In the genomic region with DNA sequence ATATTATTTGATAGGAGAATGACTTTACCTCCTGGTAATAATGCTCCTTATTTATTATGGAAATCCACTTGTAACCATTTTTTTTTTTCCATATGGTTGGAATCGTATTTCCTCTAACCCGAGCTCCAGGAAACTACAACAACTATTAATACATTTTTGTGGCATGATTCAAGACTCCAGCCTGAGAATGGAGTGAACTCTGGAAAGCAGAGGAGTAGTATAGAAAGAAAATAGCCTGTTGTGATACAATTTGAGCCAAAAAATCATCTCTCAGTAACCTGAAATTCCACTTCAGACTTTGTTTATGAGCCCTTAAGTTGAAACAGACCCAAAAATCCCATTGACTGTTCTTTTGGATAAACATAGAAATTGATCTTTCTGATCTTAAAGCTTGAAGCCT, we compare ENCODE assay signal across 19 cellular contexts.
DNase-seq lines count a peak whose midpoint lies in the region; ATAC-seq and TF ChIP-seq lines count a peak whose summit lies in the region.
"Had no signal": no experiment of that assay in that cellular context is flagged by ENCODE, and none has a peak within 500 bp of the region (broad histone marks: within the 10 kb centered on the region; RNA-seq: fewer than 3 reads in every experiment).

No MANE protein-coding gene starts in this region.

- H3K9me3 ChIP-seq in Karpas-422 (ENCODE audit: low read length) (peaks cover 30% of the 10 kb centered on the region), sigmoid colon (no peaks in the 10 kb centered on the region)
- H3K9me3 ChIP-seq: MG63 had no signal

- intact Hi-C loops in sigmoid colon (cut with DNase I): no loop called here

- ATAC-seq in SK-N-SH treated with all-trans-retinoic acid at 6 μM for 48 hours (peak; percentile 86), GM21619 (IDR thresholded peaks at IDR 0.05; ENCODE audit: unreplicated experiment) (no peak), GM21360 (IDR thresholded peaks at IDR 0.05; ENCODE audit: unreplicated experiment) (no peak)

- in situ Hi-C loops in brain microvascular endothelial cell (cut with HindIII; ENCODE audit: low pct_ligation_motif_present, low sequenced_read_pairs): no loop called here

- 61 to 63% methylated on average over 2 of the region's 2 CpGs for WGBS in sigmoid colon, 2 donors

- no peaks in the 10 kb centered on the region for H4K20me1 ChIP-seq in Karpas-422 (ENCODE audit: insufficient read depth, low read depth, low read length)

- H3K27ac ChIP-seq in Karpas-422 (ENCODE audit: low read length) (no peak overlapping the region), sigmoid colon (no peak overlapping the region), brain microvascular endothelial cell (no peak overlapping the region)
- H3K27ac ChIP-seq: SK-N-MC had no signal

- H3K36me3 ChIP-seq in Karpas-422 (ENCODE audit: insufficient read depth, low read length) (no peaks in the 10 kb centered on the region), sigmoid colon (no peaks in the 10 kb centered on the region), brain microvascular endothelial cell (replicated peaks) (no peaks in the 10 kb centered on the region)
- H3K36me3 ChIP-seq: MG63 had no signal

- H3K27me3 ChIP-seq in Karpas-422 (ENCODE audit: low read length) (no peaks in the 10 kb centered on the region), sigmoid colon (no peaks in the 10 kb centered on the region), brain microvascular endothelial cell (replicated peaks) (no peaks in the 10 kb centered on the region)
- H3K27me3 ChIP-seq: MG63 had no signal

- H3K4me1 ChIP-seq in Karpas-422 (ENCODE audit: low read length) (no peaks in the 10 kb centered on the region), sigmoid colon (no peaks in the 10 kb centered on the region)

- no peaks in the 10 kb centered on the region for H3K79me2 ChIP-seq in Karpas-422 (ENCODE audit: low read length)

- no peaks in the 10 kb centered on the region for H3K9me2 ChIP-seq in Karpas-422 (replicated peaks; ENCODE audit: insufficient read depth, low read length)

- TF ChIP-seq CTCF in fibroblast of the aortic adventitia (IDR thresholded peaks at IDR 0.05; ENCODE audit: insufficient read depth, low read length): no peak
- no peak for TF ChIP-seq CTCF in sigmoid colon (IDR thresholded peaks at IDR 0.05)
- TF ChIP-seq CTCF in brain microvascular endothelial cell (IDR thresholded peaks at IDR 0.05; ENCODE audit: low read depth, low read length, missing control alignments): no peak

- peak; percentile 5 for DNase-seq in Karpas-422
- peak; percentile 3 for DNase-seq in fibroblast of the aortic adventitia (ENCODE audit: low read depth)
- no peak for DNase-seq in sigmoid colon
- no peak for DNase-seq in brain microvascular endothelial cell
- DNase-seq: DMS 273 treated with DMSO at 0.1 percent for 48 hours, DND-41, H7, HFFc6, Kasumi-1, MG63, NCI-H1048, NCI-H1436, NCI-H1930, NCI-H2171 treated with DMSO at 0.1 percent for 48 hours, SHP77 had no signal

- TF ChIP-seq EP300 in sigmoid colon (IDR thresholded peaks at IDR 0.05): no peak

- no peak overlapping the region for H3K4me2 ChIP-seq in Karpas-422 (ENCODE audit: low read depth, low read length, poor library complexity, severe bottlenecking)

- H2AFZ ChIP-seq in Karpas-422 (ENCODE audit: low read length): no peak overlapping the region

- no peak for TF ChIP-seq POLR2A in sigmoid colon (IDR thresholded peaks at IDR 0.05)

- H3K9ac ChIP-seq in Karpas-422 (ENCODE audit: low read length): no peak overlapping the region

- H3K4me3 ChIP-seq in Karpas-422 (ENCODE audit: low read length) (no peak overlapping the region), fibroblast of the aortic adventitia (ENCODE audit: low read depth, low read length) (no peak overlapping the region), sigmoid colon (no peak overlapping the region), brain microvascular endothelial cell (ENCODE audit: low read depth, low read length) (no peak overlapping the region)
- H3K4me3 ChIP-seq: MG63, SK-N-MC had no signal

TF ChIP-seq in SK-N-SH treated with all-trans-retinoic acid at 6 μM for 48 hours, 23 proteins besides CTCF, POLR2A, EP300 and RAD21:
- TF ChIP-seq, protein P1, sequence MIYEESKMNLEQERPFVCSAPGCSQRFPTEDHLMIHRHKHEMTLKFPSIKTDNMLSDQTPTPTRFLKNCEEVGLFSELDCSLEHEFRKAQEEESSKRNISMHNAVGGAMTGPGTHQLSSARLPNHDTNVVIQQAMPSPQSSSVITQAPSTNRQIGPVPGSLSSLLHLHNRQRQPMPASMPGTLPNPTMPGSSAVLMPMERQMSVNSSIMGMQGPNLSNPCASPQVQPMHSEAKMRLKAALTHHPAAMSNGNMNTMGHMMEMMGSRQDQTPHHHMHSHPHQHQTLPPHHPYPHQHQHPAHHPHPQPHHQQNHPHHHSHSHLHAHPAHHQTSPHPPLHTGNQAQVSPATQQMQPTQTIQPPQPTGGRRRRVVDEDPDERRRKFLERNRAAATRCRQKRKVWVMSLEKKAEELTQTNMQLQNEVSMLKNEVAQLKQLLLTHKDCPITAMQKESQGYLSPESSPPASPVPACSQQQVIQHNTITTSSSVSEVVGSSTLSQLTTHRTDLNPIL (CRISPR knock-in tag; IDR thresholded peaks at IDR 0.05; ENCODE audit: low read depth): no peak
- TF ChIP-seq ZC3H10 (CRISPR knock-in tag; IDR thresholded peaks at IDR 0.05): no peak
- TF ChIP-seq SNAI2 (CRISPR knock-in tag; IDR thresholded peaks at IDR 0.05): no peak
- no peak for TF ChIP-seq ZNF565 (CRISPR knock-in tag; conservative IDR thresholded peaks at IDR 0.05; ENCODE audit: low read depth)
- no peak for TF ChIP-seq ESRRG (CRISPR knock-in tag; IDR thresholded peaks at IDR 0.05)
- no peak for TF ChIP-seq BACH2 (CRISPR knock-in tag; IDR thresholded peaks at IDR 0.05; ENCODE audit: borderline replicate concordance)
- TF ChIP-seq GLIS3 (CRISPR knock-in tag; IDR thresholded peaks at IDR 0.05): no peak
- TF ChIP-seq, protein P2, sequence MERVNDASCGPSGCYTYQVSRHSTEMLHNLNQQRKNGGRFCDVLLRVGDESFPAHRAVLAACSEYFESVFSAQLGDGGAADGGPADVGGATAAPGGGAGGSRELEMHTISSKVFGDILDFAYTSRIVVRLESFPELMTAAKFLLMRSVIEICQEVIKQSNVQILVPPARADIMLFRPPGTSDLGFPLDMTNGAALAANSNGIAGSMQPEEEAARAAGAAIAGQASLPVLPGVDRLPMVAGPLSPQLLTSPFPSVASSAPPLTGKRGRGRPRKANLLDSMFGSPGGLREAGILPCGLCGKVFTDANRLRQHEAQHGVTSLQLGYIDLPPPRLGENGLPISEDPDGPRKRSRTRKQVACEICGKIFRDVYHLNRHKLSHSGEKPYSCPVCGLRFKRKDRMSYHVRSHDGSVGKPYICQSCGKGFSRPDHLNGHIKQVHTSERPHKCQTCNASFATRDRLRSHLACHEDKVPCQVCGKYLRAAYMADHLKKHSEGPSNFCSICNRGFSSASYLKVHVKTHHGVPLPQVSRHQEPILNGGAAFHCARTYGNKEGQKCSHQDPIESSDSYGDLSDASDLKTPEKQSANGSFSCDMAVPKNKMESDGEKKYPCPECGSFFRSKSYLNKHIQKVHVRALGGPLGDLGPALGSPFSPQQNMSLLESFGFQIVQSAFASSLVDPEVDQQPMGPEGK (CRISPR knock-in tag; IDR thresholded peaks at IDR 0.05; ENCODE audit: borderline replicate concordance): no peak
- no peak for TF ChIP-seq PPARA (CRISPR knock-in tag; IDR thresholded peaks at IDR 0.05; ENCODE audit: borderline replicate concordance)
- no peak for TF ChIP-seq TSHZ2 (CRISPR knock-in tag; IDR thresholded peaks at IDR 0.05)

Comparison
In these comparisons a context has a peak if more than half of its experiments do, and no peak if none do; other contexts are left out.
1. DNase-seq: peak in Karpas-422 (single experiment) and fibroblast of the aortic adventitia (single experiment); none in sigmoid colon (single experiment) and brain microvascular endothelial cell (single experiment).